Comparison of ENCODE assay signal across 24 cellular contexts in genomic region chr17:79476074-79476473, GRCh38.
"Had no signal": no experiment of that assay in that cellular context is flagged by ENCODE, and none has a peak within 500 bp of the region (broad histone marks: within the 10 kb centered on the region; RNA-seq: fewer than 3 reads in every experiment).

No MANE protein-coding gene starts in this region.

- H3K4me3 ChIP-seq: dorsolateral prefrontal cortex, heart left ventricle, left ventricle myocardium inferior, right atrium auricular region, tibial artery had no signal

- H3K27ac ChIP-seq: epithelial cell of prostate, heart left ventricle, left ventricle myocardium inferior, right atrium auricular region, tibial artery had no signal

- H3K4me1 Mint-ChIP-seq: activated naive CD8-positive, alpha-beta T cell treated with anti-CD3 and anti-CD28 coated beads for 36 hours; activated T-helper 17 cell treated with anti-CD3 and anti-CD28 coated beads, Interleukin-2, amount 50 U/mL, for 72 hours; immature natural killer cell had no signal

- H3K9me3 ChIP-seq: heart left ventricle, left ventricle myocardium inferior, right atrium auricular region, tibial artery had no signal

- FAIRE-seq: colon had no signal

- H3K36me3 ChIP-seq: heart left ventricle, left ventricle myocardium inferior, right atrium auricular region, tibial artery had no signal

- H3K4me3 Mint-ChIP-seq: activated CD8-positive, alpha-beta T cell treated with anti-CD3 and anti-CD28 coated beads for 36 hours; activated T-helper 17 cell treated with anti-CD3 and anti-CD28 coated beads, Interleukin-2, amount 50 U/mL, for 72 hours; brain; immature natural killer cell had no signal

- ATAC-seq: activated CD8-positive, alpha-beta T cell treated with anti-CD3 and anti-CD28 coated beads for 36 hours; activated T-helper 17 cell treated with anti-CD3 and anti-CD28 coated beads, Interleukin-2, amount 50 U/mL, for 72 hours; heart left ventricle; stimulated activated naive CD8-positive, alpha-beta T cell treated with anti-CD3 and anti-CD28 coated beads, Interleukin-15, Interleukin-2, amounts not matched to agents 100 U/mL and 50 U/mL, for 24 hours had no signal

- H3K4me1 ChIP-seq: heart left ventricle, left ventricle myocardium inferior, right atrium auricular region, tibial artery had no signal

- H3K9me3 Mint-ChIP-seq: activated CD8-positive, alpha-beta T cell treated with anti-CD3 and anti-CD28 coated beads for 36 hours; activated naive CD8-positive, alpha-beta T cell treated with anti-CD3 and anti-CD28 coated beads for 36 hours; activated T-helper 17 cell treated with anti-CD3 and anti-CD28 coated beads, Interleukin-2, amount 50 U/mL, for 72 hours; immature natural killer cell had no signal

- H3K27ac Mint-ChIP-seq: activated CD8-positive, alpha-beta T cell treated with anti-CD3 and anti-CD28 coated beads for 36 hours; activated naive CD8-positive, alpha-beta T cell treated with anti-CD3 and anti-CD28 coated beads for 36 hours; activated T-helper 17 cell treated with anti-CD3 and anti-CD28 coated beads, Interleukin-2, amount 50 U/mL, for 72 hours; immature natural killer cell; progenitor cell of endocrine pancreas had no signal

- H3K27me3 ChIP-seq: right atrium auricular region had no signal

- DNase-seq: activated CD4-positive, alpha-beta T cell treated with anti-CD3 and anti-CD28 coated beads for 48 hours; activated CD4-positive, CD25-positive, alpha-beta regulatory T cell; activated CD8-positive, alpha-beta T cell treated with anti-CD3 and anti-CD28 coated beads for 36 hours; activated naive CD4-positive, alpha-beta T cell; activated naive CD8-positive, alpha-beta T cell treated with anti-CD3 and anti-CD28 coated beads for 36 hours; activated T-cell treated with anti-CD3 and anti-CD28 coated beads, Interleukin-2, amount 50 U/mL, for 1 hour; amygdala; caudate nucleus; foreskin melanocyte; heart left ventricle; immature natural killer cell; kidney glomerular epithelial cell; left ventricle myocardium inferior; mammary epithelial cell; stimulated activated CD4-positive, alpha-beta T cell treated with anti-CD3 and anti-CD28 coated beads, Interleukin-2, amount 100 ng/mL, for 24 hours; stimulated activated naive CD8-positive, alpha-beta T cell treated with anti-CD3 and anti-CD28 coated beads, Interleukin-15, Interleukin-2, amounts not matched to agents 100 U/mL and 50 U/mL, for 24 hours; tibial artery had no signal

- H3K36me3 Mint-ChIP-seq: activated naive CD8-positive, alpha-beta T cell treated with anti-CD3 and anti-CD28 coated beads for 36 hours; brain; immature natural killer cell had no signal
